In the genomic region with DNA sequence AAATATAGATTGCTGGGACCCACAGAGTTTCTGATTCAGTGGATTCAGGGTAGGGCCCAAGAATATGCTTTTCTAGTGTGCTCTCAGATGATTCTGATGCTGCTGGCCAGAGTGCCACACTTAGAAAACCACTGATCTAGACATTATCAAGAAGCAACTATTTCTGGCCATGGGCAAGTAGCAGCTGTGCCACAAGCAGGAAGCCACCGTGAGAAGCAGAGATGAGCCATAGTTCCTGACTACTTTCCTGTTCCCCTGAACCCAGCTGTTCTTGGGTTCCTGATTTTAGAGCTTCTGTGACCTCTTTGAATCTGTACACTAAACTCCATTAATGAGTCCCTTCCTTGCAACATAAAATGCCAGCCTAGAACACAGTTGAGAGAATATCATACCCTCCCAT, we compare ENCODE assay signal across 9 cellular contexts. TPM values are rescaled to one million over a fixed set of nuclear protein-coding genes. Genes with fewer than 3 reads are reported as not detected.
DNase-seq lines count a peak whose midpoint lies in the region; ATAC-seq and TF ChIP-seq lines count a peak whose summit lies in the region.
"Had no signal": no experiment of that assay in that cellular context is flagged by ENCODE, and none has a peak within 500 bp of the region (broad histone marks: within the 10 kb centered on the region; RNA-seq: fewer than 3 reads in every experiment).

No MANE protein-coding gene starts in this region.

- H2AFZ ChIP-seq in OCI-LY7 (ENCODE audit: low read length), result peak overlapping the region; percentile 47

- no peak for DNase-seq in activated CD8-positive, alpha-beta memory T cell treated with anti-CD3 and anti-CD28 coated beads, Interleukin-2, amount 10 ng/mL, durations not matched to agents 7 days and 5 days
- DNase-seq in activated CD8-positive, alpha-beta memory T cell treated with anti-CD3 and anti-CD28 coated beads, Interleukin-2, amount 50 U/mL, for 4 hours, result no peak
- DNase-seq in OCI-LY7 (ENCODE audit: low spot score) (peak; percentile 90), spleen (no peak), T-helper 9 cell (no peak), SW480 (ENCODE audit: low spot score) (no peak)
- DNase-seq in stimulated activated CD8-positive, alpha-beta memory T cell treated with anti-CD3 and anti-CD28 coated beads, Interleukin-4, amount 100 ng/mL, for 48 hours, result no peak

- no peaks in the 10 kb centered on the region for H3K36me3 Mint-ChIP-seq in activated CD8-positive, alpha-beta memory T cell treated with anti-CD3 and anti-CD28 coated beads, Interleukin-2, amount 10 ng/mL, durations not matched to agents 7 days and 5 days
- H3K36me3 Mint-ChIP-seq: activated naive CD8-positive, alpha-beta T cell had no signal

- H3K4me1 ChIP-seq in OCI-LY7 (ENCODE audit: insufficient read depth, low read length, poor library complexity, severe bottlenecking) (peaks cover 74% of the 10 kb centered on the region), spleen (peaks cover 13 to 55% (median 39%) of the 10 kb centered on the region in 6 donors)

- BruUV-seq in OCI-LY7 (replicated peaks; lab: Mats Ljungman, UMichigan), result no TSS peak

- peak; percentile 49 for ATAC-seq in activated CD8-positive, alpha-beta memory T cell treated with anti-CD3 and anti-CD28 coated beads, Interleukin-2, amount 10 ng/mL, durations not matched to agents 7 days and 5 days
- ATAC-seq in HG03060 (IDR thresholded peaks at IDR 0.05; ENCODE audit: low read depth, unreplicated experiment), result peak; percentile 80

- no peak overlapping the region for H3K27ac Mint-ChIP-seq in activated CD8-positive, alpha-beta memory T cell treated with anti-CD3 and anti-CD28 coated beads, Interleukin-2, amount 10 ng/mL, durations not matched to agents 7 days and 5 days
- H3K27ac Mint-ChIP-seq: activated naive CD8-positive, alpha-beta T cell had no signal

- H3K27me3 ChIP-seq in spleen (replicated peaks in 1 of 7), result no peaks in the 10 kb centered on the region

- no peaks in the 10 kb centered on the region for H3K79me2 ChIP-seq in OCI-LY7 (ENCODE audit: insufficient read depth, low read depth, low read length)

- WGBS in spleen, 5 donors, result 0 to 11% (median 6%) methylated on average over 1 of the region's 1 CpG

- H3K9me3 ChIP-seq in OCI-LY7 (ENCODE audit: low read length) (0 out of 2 replicates have a peak, but pooled peaks cover 3% of the 10 kb centered on the region), spleen (no peaks in the 10 kb centered on the region)

- TF ChIP-seq POLR2A in spleen (IDR thresholded peaks at IDR 0.05), result no peak

- POLR2A ChIA-PET in OCI-LY7 (lab: Charles Lee), result interaction anchor here (0.9 to 2.0 kb wide), 4 partner anchors 10 to 75 kb away, joined by 3 to 6 read pairs (median 4); no protein-coding TSS in a partner anchor

- H3K4me2 ChIP-seq in OCI-LY7 (ENCODE audit: low read length), result peak overlapping the region; percentile 70

- H3K9me3 Mint-ChIP-seq in activated CD8-positive, alpha-beta memory T cell treated with anti-CD3 and anti-CD28 coated beads, Interleukin-2, amount 10 ng/mL, durations not matched to agents 7 days and 5 days (ENCODE audit: low read depth), result no peaks in the 10 kb centered on the region

- H3K27ac ChIP-seq in OCI-LY7 (ENCODE audit: low read depth, low read length, poor library complexity, severe bottlenecking), result peak overlapping the region; percentile 91
- H3K27ac ChIP-seq in spleen, result peak overlapping the region; percentile 5 to 64 (median 57)

- intact Hi-C loops in OCI-LY7 (cut with micrococcal nuclease; ENCODE audit: unreplicated experiment) (no loop called here), spleen (cut with DNase I; ENCODE audit: low total_unique reads) (no loop called here)

- no peak for TF ChIP-seq CTCF in OCI-LY7 (conservative IDR thresholded peaks at IDR 0.05; ENCODE audit: low read length)
- no peak for TF ChIP-seq CTCF in spleen (IDR thresholded peaks at IDR 0.05 in 8 of 11, conservative IDR thresholded peaks at IDR 0.05 in 3 of 11)

- H3K4me3 Mint-ChIP-seq in activated CD8-positive, alpha-beta memory T cell treated with anti-CD3 and anti-CD28 coated beads, Interleukin-2, amount 10 ng/mL, durations not matched to agents 7 days and 5 days, result no peak overlapping the region
- H3K4me3 Mint-ChIP-seq: activated naive CD8-positive, alpha-beta T cell had no signal

- peaks cover 18% of the 10 kb centered on the region for H3K27me3 Mint-ChIP-seq in activated CD8-positive, alpha-beta memory T cell treated with anti-CD3 and anti-CD28 coated beads, Interleukin-2, amount 10 ng/mL, durations not matched to agents 7 days and 5 days

- H3K4me3 ChIP-seq in OCI-LY7 (ENCODE audit: low read depth, low read length, poor library complexity, severe bottlenecking) (peak overlapping the region; percentile 37), spleen (no peak overlapping the region)

- no peaks in the 10 kb centered on the region for H4K20me1 ChIP-seq in OCI-LY7 (ENCODE audit: insufficient read depth, low read length)

- 0 out of 2 replicates have a peak, but pooled peaks cover 3% of the 10 kb centered on the region for H3K36me3 ChIP-seq in OCI-LY7 (ENCODE audit: insufficient read depth, low read length)
- H3K36me3 ChIP-seq in spleen, result no peaks in the 10 kb centered on the region

- CTCF ChIA-PET in activated CD8-positive, alpha-beta memory T cell treated with anti-CD3 and anti-CD28 coated beads, Interleukin-2, amount 10 ng/mL, durations not matched to agents 7 days and 5 days (lab: Charles Lee), result interaction anchor here (0.7 to 1.2 kb wide), 2 partner anchors 41 to 117 kb away, joined by 3 read pairs; no protein-coding TSS in a partner anchor
- CTCF ChIA-PET in OCI-LY7 (lab: Charles Lee; ENCODE audit: unreplicated experiment), result no interaction called here

- H3K4me1 Mint-ChIP-seq in activated CD8-positive, alpha-beta memory T cell treated with anti-CD3 and anti-CD28 coated beads, Interleukin-2, amount 10 ng/mL, durations not matched to agents 7 days and 5 days, result peaks cover 9% of the 10 kb centered on the region

- no peaks in the 10 kb centered on the region for H3K9me2 ChIP-seq in OCI-LY7 (ENCODE audit: insufficient read depth, low read length)

RNA-seq across cellular contexts. Expression of gene PIK3AP1, which starts 38.1 kb away (rescaled TPM):
- 10 to 100 TPM in 1 of 2 experiments, 1 to 10 TPM in 1; 8.7 to 11.5 TPM for total RNA-seq in activated CD8-positive, alpha-beta memory T cell treated with anti-CD3 and anti-CD28 coated beads, Interleukin-2, amount 10 ng/mL, durations not matched to agents 7 days and 5 days
- 132 and 152 TPM in 2 replicates for total RNA-seq in OCI-LY7 (2014; rRNA removed; shearing (Covaris generic))
- total RNA-seq in OCI-LY7 (2022) (111 and 140 TPM in 2 replicates), spleen (100 to 1,000 TPM; 126 to 256 (median 196) TPM)
- polyA plus RNA-seq in spleen, result 10 to 100 TPM; 59.8 to 84.1 (median 62.7) TPM

Comparison
In these comparisons a context has a peak if more than half of its experiments do, and no peak if none do; other contexts are left out.
1. RNA of gene PIK3AP1, which starts 38.1 kb away (total RNA-seq): 126 to 256 TPM in spleen and 111 to 152 TPM in OCI-LY7; 8.7 to 11.5 TPM in activated CD8-positive, alpha-beta memory T cell treated with anti-CD3 and anti-CD28 coated beads, Interleukin-2, amount 10 ng/mL, durations not matched to agents 7 days and 5 days; every median in the first group is over 4 times any median in the second.